Comparison of ENCODE assay signal across 30 cellular contexts in genomic region chr3:58861551-58861950, GRCh38.
"Had no signal": no experiment of that assay in that cellular context is flagged by ENCODE, and none has a peak within 500 bp of the region (broad histone marks: within the 10 kb centered on the region; RNA-seq: fewer than 3 reads in every experiment).

No MANE protein-coding gene starts in this region.

- H3K9me3 ChIP-seq: adrenal gland, body of pancreas had no signal

- H3K27ac Mint-ChIP-seq: activated CD4-positive, alpha-beta T cell treated with anti-CD3 and anti-CD28 coated beads, Interleukin-2, amount 10 ng/mL, durations not matched to agents 24 days and 14 days; activated CD8-positive, alpha-beta T cell treated with anti-CD3 and anti-CD28 coated beads for 36 hours; activated naive CD4-positive, alpha-beta T cell treated with anti-CD3 and anti-CD28 coated beads, Interleukin-2, amount 50 U/mL, for 24 hours; activated naive CD8-positive, alpha-beta T cell treated with anti-CD3 and anti-CD28 coated beads, Interleukin-2, amount 10 ng/mL, durations not matched to agents 7 days and 5 days; activated T-cell treated with anti-CD3 and anti-CD28 coated beads, Interleukin-2, amount 50 U/mL, for 72 hours; activated T-helper 17 cell treated with anti-CD3 and anti-CD28 coated beads, Interleukin-2, amount 50 U/mL, for 72 hours had no signal

- H3K4me3 Mint-ChIP-seq: activated CD4-positive, alpha-beta T cell treated with anti-CD3 and anti-CD28 coated beads, Interleukin-2, amount 10 ng/mL, durations not matched to agents 24 days and 14 days; activated CD8-positive, alpha-beta T cell treated with anti-CD3 and anti-CD28 coated beads for 36 hours; activated naive CD4-positive, alpha-beta T cell treated with anti-CD3 and anti-CD28 coated beads, Interleukin-2, amount 50 U/mL, for 24 hours; activated naive CD8-positive, alpha-beta T cell treated with anti-CD3 and anti-CD28 coated beads, Interleukin-2, amount 10 ng/mL, durations not matched to agents 7 days and 5 days; activated T-cell treated with anti-CD3 and anti-CD28 coated beads, Interleukin-2, amount 50 U/mL, for 72 hours; activated T-helper 17 cell treated with anti-CD3 and anti-CD28 coated beads, Interleukin-2, amount 50 U/mL, for 72 hours had no signal

- H3K27me3 ChIP-seq: adrenal gland, body of pancreas had no signal

- H3K4me3 ChIP-seq: adrenal gland, body of pancreas, PC-9 had no signal

- H3K36me3 ChIP-seq: adrenal gland had no signal

- H3K9ac ChIP-seq: KMS-11 had no signal

- H3K4me1 ChIP-seq: adrenal gland, body of pancreas had no signal

- H3K4me1 Mint-ChIP-seq: activated CD4-positive, alpha-beta T cell treated with anti-CD3 and anti-CD28 coated beads, Interleukin-2, amount 10 ng/mL, durations not matched to agents 24 days and 14 days; activated naive CD4-positive, alpha-beta T cell treated with anti-CD3 and anti-CD28 coated beads, Interleukin-2, amount 50 U/mL, for 24 hours; activated naive CD8-positive, alpha-beta T cell treated with anti-CD3 and anti-CD28 coated beads, Interleukin-2, amount 10 ng/mL, durations not matched to agents 7 days and 5 days; activated T-helper 17 cell treated with anti-CD3 and anti-CD28 coated beads, Interleukin-2, amount 50 U/mL, for 72 hours had no signal

- DNase-seq: activated CD4-positive, alpha-beta T cell treated with anti-CD3 and anti-CD28 coated beads for 1 hour; activated CD4-positive, alpha-beta T cell treated with anti-CD3 and anti-CD28 coated beads, Interleukin-2, amount 10 ng/mL, durations not matched to agents 24 days and 14 days; activated CD4-positive, alpha-beta T cell treated with anti-CD3 and anti-CD28 coated beads, Interleukin-2, amount 50 U/mL, for 4 hours; activated CD4-positive, CD25-positive, alpha-beta regulatory T cell; activated CD8-positive, alpha-beta T cell treated with anti-CD3 and anti-CD28 coated beads for 36 hours; activated effector memory CD4-positive, alpha-beta T cell treated with anti-CD3 and anti-CD28 coated beads, Interleukin-2, amount 50 U/mL, for 16 hours; activated naive CD4-positive, alpha-beta T cell treated with Interleukin-2 at 50 U/mL for 16 hours; activated naive CD8-positive, alpha-beta T cell treated with anti-CD3 and anti-CD28 coated beads, Interleukin-2, amount 10 ng/mL, durations not matched to agents 7 days and 5 days; activated T-cell treated with anti-CD3 and anti-CD28 coated beads, Interleukin-2, amount 50 U/mL, for 1 hour; activated T-cell treated with anti-CD3 and anti-CD28 coated beads, Interleukin-2, amount 50 U/mL, for 72 hours; adrenal gland; body of pancreas; caudate nucleus; cerebellar nuclear complex; NCI-H1436 treated with DMSO at 0.1 percent for 48 hours; NCI-H1694 treated with DMSO at 0.1 percent for 48 hours; NCI-H2029; NCI-H345; NCI-H524 treated with DMSO at 0.1 percent for 48 hours; PC-9; Right ventricle myocardium superior; SW 1271; T-helper 1 cell; T-helper 2 cell; T-helper 9 cell had no signal

- H3K27ac ChIP-seq: adrenal gland, body of pancreas, KMS-11, PC-9, RWPE1, VCaP had no signal

- ATAC-seq: activated CD8-positive, alpha-beta T cell treated with anti-CD3 and anti-CD28 coated beads for 36 hours; activated T-cell treated with anti-CD3 and anti-CD28 coated beads, Interleukin-2, amount 50 U/mL, for 72 hours; activated T-helper 17 cell treated with anti-CD3 and anti-CD28 coated beads, Interleukin-2, amount 50 U/mL, for 72 hours; body of pancreas had no signal

- H3K9me3 Mint-ChIP-seq: activated CD4-positive, alpha-beta T cell treated with anti-CD3 and anti-CD28 coated beads, Interleukin-2, amount 10 ng/mL, durations not matched to agents 24 days and 14 days; activated CD8-positive, alpha-beta T cell treated with anti-CD3 and anti-CD28 coated beads for 36 hours; activated naive CD4-positive, alpha-beta T cell treated with anti-CD3 and anti-CD28 coated beads, Interleukin-2, amount 50 U/mL, for 24 hours; activated naive CD8-positive, alpha-beta T cell treated with anti-CD3 and anti-CD28 coated beads, Interleukin-2, amount 10 ng/mL, durations not matched to agents 7 days and 5 days; activated T-cell treated with anti-CD3 and anti-CD28 coated beads, Interleukin-2, amount 50 U/mL, for 72 hours; activated T-helper 17 cell treated with anti-CD3 and anti-CD28 coated beads, Interleukin-2, amount 50 U/mL, for 72 hours had no signal

- H2AFZ ChIP-seq: PC-9 had no signal

- H3K4me2 ChIP-seq: KMS-11, PC-9 had no signal
